ENCODE assay signal across 1 cellular context in genomic region chr6:160138839-160139419, GRCh38.
TF ChIP-seq lines count a peak whose summit lies in the region.

No MANE protein-coding gene starts in this region.

TF ChIP-seq in IMR-90, 13 proteins besides CTCF, POLR2A, EP300 and RAD21 (continued from another document):
- TF ChIP-seq USF2 (IDR thresholded peaks at IDR 0.05; ENCODE audit: low read depth, low read length) (no peak), ELK1 (IDR thresholded peaks at IDR 0.05; ENCODE audit: borderline replicate concordance, low read depth, low read length) (no peak), CHD1 (IDR thresholded peaks at IDR 0.05; ENCODE audit: low read depth, low read length) (no peak), MAZ (IDR thresholded peaks at IDR 0.05; ENCODE audit: borderline replicate concordance, low read depth, low read length) (no peak), CEBPB (IDR thresholded peaks at IDR 0.05; ENCODE audit: low read depth, low read length) (no peak), BHLHE40 (IDR thresholded peaks at IDR 0.05; ENCODE audit: low read depth, low read length) (no peak; the same call in 1 of the 2 replicates)
